8 cellular contexts compared by ENCODE assay signal in genomic region chr16:2882460-2883026, GRCh38. TPM values are rescaled to one million over a fixed set of nuclear protein-coding genes. Genes with fewer than 3 reads are reported as not detected.
DNase-seq lines count a peak whose midpoint lies in the region; TF ChIP-seq lines count a peak whose summit lies in the region.

No MANE protein-coding gene starts in this region.

- peaks cover 11% of the 10 kb centered on the region for H3K4me1 Mint-ChIP-seq in activated naive CD8-positive, alpha-beta T cell (ENCODE audit: low read depth)

- no peaks in the 10 kb centered on the region for H3K9me3 ChIP-seq in SJSA1 (replicated peaks)
- no peaks in the 10 kb centered on the region for H3K9me3 ChIP-seq in testis

- DNase-seq in GM03348 (ENCODE audit: low spot score) (peak; percentile 97), HFF-Myc (ENCODE audit: extremely low read depth, low read depth) (peak; percentile 96), MV-4-11 (lab: John Stamatoyannopoulos, UW) (peak; percentile 98), SJSA1 (ENCODE audit: low read depth in 1 of 2, low spot score in 2 of 2) (peak; percentile 99), glomerular visceral epithelial cell (ENCODE audit: extremely low spot score) (peak; percentile 98), occipital lobe (lab: John Stamatoyannopoulos, UW) (peak; percentile 97), testis (peak; percentile 99)

- no peak for TF ChIP-seq CTCF in HFF-Myc (IDR thresholded peaks at IDR 0.05; ENCODE audit: low read depth, low read length, missing control alignments)
- TF ChIP-seq CTCF in testis (IDR thresholded peaks at IDR 0.05) = no peak

- no peak for TF ChIP-seq POLR2A in testis (IDR thresholded peaks at IDR 0.05)

- H3K27ac ChIP-seq in SJSA1 (no peak overlapping the region), testis (peak overlapping the region; percentile 94 to 95)

- 0% methylated on average over 12 to 34 of the region's 34 CpGs for WGBS in testis, 2 donors

- no peaks in the 10 kb centered on the region for H3K27me3 Mint-ChIP-seq in activated naive CD8-positive, alpha-beta T cell

- H3K36me3 ChIP-seq in SJSA1 (peaks cover 3% of the 10 kb centered on the region; the same call in 1 of the 2 replicates), testis (ENCODE audit: low read depth, missing control alignments) (no peaks in the 10 kb centered on the region)

- H3K36me3 Mint-ChIP-seq in activated naive CD8-positive, alpha-beta T cell = no peaks in the 10 kb centered on the region

- peak overlapping the region; percentile 83 for H3K4me3 ChIP-seq in HFF-Myc (replicated peaks; ENCODE audit: low read depth, low read length)
- peak overlapping the region; percentile 82 for H3K4me3 ChIP-seq in SJSA1
- H3K4me3 ChIP-seq in testis = peak overlapping the region; percentile 67 to 94

- H3K4me1 ChIP-seq in SJSA1 (replicated peaks) = peaks cover 8% of the 10 kb centered on the region
- no peaks in the 10 kb centered on the region for H3K4me1 ChIP-seq in testis

- H3K4me3 Mint-ChIP-seq in activated naive CD8-positive, alpha-beta T cell = peak overlapping the region; percentile 91

- peak overlapping the region; percentile 88 for H3K27ac Mint-ChIP-seq in activated naive CD8-positive, alpha-beta T cell

- H3K27me3 ChIP-seq in SJSA1 (replicated peaks) (no peaks in the 10 kb centered on the region), testis (no peaks in the 10 kb centered on the region)

- intact Hi-C loops in testis (cut with DNase I; ENCODE audit: low total_unique reads) = no loop called here

- no peaks in the 10 kb centered on the region for H3K9me3 Mint-ChIP-seq in activated naive CD8-positive, alpha-beta T cell (ENCODE audit: low read depth)

RNA-seq across cellular contexts. Expression of gene FLYWCH2, which starts 0.5 kb away (rescaled TPM):
- 72.0 and 82.4 TPM in 2 replicates for total RNA-seq in SJSA1 (2014; rRNA removed; shearing (Covaris generic))
- 43.8 TPM for total RNA-seq in occipital lobe
- 10 to 100 TPM; 96.1 to 96.5 TPM for total RNA-seq in testis
- polyA plus RNA-seq in testis (ENCODE audit: insufficient read depth, low read depth, low replicate concordance) = 42.3 TPM

RNA-seq across cellular contexts. Expression of gene PRSS22, which starts 24.6 kb away (rescaled TPM):
- total RNA-seq in SJSA1 (2014; rRNA removed; shearing (Covaris generic)) = not detected in 2 replicates
- total RNA-seq in occipital lobe (not detected), testis (not detected)
- polyA plus RNA-seq in testis (ENCODE audit: insufficient read depth, low read depth, low replicate concordance) = 0.38 TPM

RNA-seq across cellular contexts. Expression of gene FLYWCH1, which starts 29.2 kb away (rescaled TPM):
- 14.7 and 17.6 TPM in 2 replicates for total RNA-seq in SJSA1 (2014; rRNA removed; shearing (Covaris generic))
- total RNA-seq in occipital lobe (20.7 TPM), testis (10 to 100 TPM; 26.7 to 31.0 TPM)
- polyA plus RNA-seq in testis (ENCODE audit: insufficient read depth, low read depth, low replicate concordance) = 12.5 TPM

RNA-seq across cellular contexts. Expression of gene ZG16B, which starts 52.4 kb away (rescaled TPM):
- 0.11 and 0.53 TPM in 2 replicates for total RNA-seq in SJSA1 (2014; rRNA removed; shearing (Covaris generic))
- total RNA-seq in occipital lobe = 0.47 TPM
- total RNA-seq in testis = 1 to 10 TPM; 1.7 to 3.5 TPM
- 1.8 TPM for polyA plus RNA-seq in testis (ENCODE audit: insufficient read depth, low read depth, low replicate concordance)
